Comparison of ENCODE assay signal across 1 cellular context in the genomic region with DNA sequence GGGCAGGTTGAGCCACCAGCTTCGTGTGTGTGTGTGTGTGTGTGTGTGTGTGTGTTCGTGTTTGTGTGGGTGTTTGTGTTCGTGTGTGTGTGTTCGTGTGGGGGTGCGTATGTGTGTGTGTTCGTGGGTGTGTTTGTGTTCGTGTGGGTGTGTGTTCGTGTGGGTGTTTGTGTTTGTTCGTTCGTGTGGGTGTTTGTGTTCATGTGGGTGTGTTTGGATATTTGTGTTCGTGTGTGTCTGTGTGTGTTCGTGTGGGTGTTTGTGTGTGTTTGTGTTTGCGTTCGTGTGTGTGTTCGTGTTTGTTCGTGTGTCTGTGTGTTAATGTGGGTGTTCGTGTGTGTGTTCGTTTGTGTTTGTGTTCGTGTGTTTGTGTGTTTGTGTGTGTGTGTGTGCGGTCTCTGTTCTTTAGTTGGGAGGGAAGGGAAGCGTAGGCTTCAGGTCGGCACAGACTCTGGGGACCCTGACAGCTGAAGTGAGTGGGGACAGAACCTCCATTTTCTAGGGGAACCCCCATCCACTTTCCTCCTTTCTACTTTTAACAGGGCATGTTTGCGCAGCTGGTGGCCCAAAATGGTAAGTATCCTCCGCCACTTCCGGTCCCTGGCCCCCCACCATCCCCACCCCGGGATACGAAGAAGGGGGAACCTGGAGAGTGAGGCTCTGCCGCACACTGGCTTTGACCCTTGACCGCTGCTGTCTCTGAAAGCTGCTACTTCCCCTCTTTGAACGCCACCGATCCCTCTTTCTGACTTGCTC.
TF ChIP-seq lines count a peak whose summit lies in the region.

No MANE protein-coding gene starts in this region.

TF ChIP-seq in GM12878, 131 proteins besides CTCF, POLR2A, EP300 and RAD21 (continued from another document):
- TF ChIP-seq, protein P1, sequence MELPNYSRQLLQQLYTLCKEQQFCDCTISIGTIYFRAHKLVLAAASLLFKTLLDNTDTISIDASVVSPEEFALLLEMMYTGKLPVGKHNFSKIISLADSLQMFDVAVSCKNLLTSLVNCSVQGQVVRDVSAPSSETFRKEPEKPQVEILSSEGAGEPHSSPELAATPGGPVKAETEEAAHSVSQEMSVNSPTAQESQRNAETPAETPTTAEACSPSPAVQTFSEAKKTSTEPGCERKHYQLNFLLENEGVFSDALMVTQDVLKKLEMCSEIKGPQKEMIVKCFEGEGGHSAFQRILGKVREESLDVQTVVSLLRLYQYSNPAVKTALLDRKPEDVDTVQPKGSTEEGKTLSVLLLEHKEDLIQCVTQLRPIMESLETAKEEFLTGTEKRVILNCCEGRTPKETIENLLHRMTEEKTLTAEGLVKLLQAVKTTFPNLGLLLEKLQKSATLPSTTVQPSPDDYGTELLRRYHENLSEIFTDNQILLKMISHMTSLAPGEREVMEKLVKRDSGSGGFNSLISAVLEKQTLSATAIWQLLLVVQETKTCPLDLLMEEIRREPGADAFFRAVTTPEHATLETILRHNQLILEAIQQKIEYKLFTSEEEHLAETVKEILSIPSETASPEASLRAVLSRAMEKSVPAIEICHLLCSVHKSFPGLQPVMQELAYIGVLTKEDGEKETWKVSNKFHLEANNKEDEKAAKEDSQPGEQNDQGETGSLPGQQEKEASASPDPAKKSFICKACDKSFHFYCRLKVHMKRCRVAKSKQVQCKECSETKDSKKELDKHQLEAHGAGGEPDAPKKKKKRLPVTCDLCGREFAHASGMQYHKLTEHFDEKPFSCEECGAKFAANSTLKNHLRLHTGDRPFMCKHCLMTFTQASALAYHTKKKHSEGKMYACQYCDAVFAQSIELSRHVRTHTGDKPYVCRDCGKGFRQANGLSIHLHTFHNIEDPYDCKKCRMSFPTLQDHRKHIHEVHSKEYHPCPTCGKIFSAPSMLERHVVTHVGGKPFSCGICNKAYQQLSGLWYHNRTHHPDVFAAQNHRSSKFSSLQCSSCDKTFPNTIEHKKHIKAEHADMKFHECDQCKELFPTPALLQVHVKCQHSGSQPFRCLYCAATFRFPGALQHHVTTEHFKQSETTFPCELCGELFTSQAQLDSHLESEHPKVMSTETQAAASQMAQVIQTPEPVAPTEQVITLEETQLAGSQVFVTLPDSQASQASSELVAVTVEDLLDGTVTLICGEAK (IDR thresholded peaks at IDR 0.05; ENCODE audit: borderline replicate concordance): peak; percentile 42; the same call in 1 of the 2 replicates
- TF ChIP-seq LARP7 (IDR thresholded peaks at IDR 0.05) (peak; percentile 80), BRCA1 (IDR thresholded peaks at IDR 0.05; ENCODE audit: low read depth, low read length) (no peak), PRDM15 (CRISPR knock-in tag; IDR thresholded peaks at IDR 0.05) (no peak), SIN3A (IDR thresholded peaks at IDR 0.05; ENCODE audit: low read depth, low read length) (0 out of 2 replicates have a peak, but pooled peaks have one; percentile 28), ZNF24 (IDR thresholded peaks at IDR 0.05) (no peak), POLR2AphosphoS2 (IDR thresholded peaks at IDR 0.05; ENCODE audit: low read depth, low read length) (no peak; the same call in 1 of the 2 replicates), YBX1 (IDR thresholded peaks at IDR 0.05) (peak; percentile 91; the same call in 1 of the 2 replicates), KAT2A (conservative IDR thresholded peaks at IDR 0.05; ENCODE audit: control insufficient read depth, low read depth, low read length) (no peak), MYC (IDR thresholded peaks at IDR 0.05; ENCODE audit: insufficient read depth, insufficient read length, insufficient replicate concordance, low read length, severe bottlenecking) (no peak), ZBTB4 (CRISPR knock-in tag; IDR thresholded peaks at IDR 0.05) (no peak), CBX3 (IDR thresholded peaks at IDR 0.05; ENCODE audit: borderline replicate concordance, low read depth) (no peak), NFIC (IDR thresholded peaks at IDR 0.05; ENCODE audit: low read depth, low read length) (no peak; the same call in 1 of the 2 replicates), EED (IDR thresholded peaks at IDR 0.05; ENCODE audit: low read depth) (peak; percentile 83), TARDBP (IDR thresholded peaks at IDR 0.05; ENCODE audit: borderline replicate concordance) (peak; percentile 82), ZNF207 (IDR thresholded peaks at IDR 0.05; ENCODE audit: borderline replicate concordance) (0 out of 2 replicates have a peak, but pooled peaks have one; percentile 36), JUND (IDR thresholded peaks at IDR 0.05; ENCODE audit: low read depth, low read length) (no peak), BCLAF1 (IDR thresholded peaks at IDR 0.05) (no peak), EGR1 (IDR thresholded peaks at IDR 0.05; ENCODE audit: borderline replicate concordance in 1 of 2, low read depth in 2 of 2, low read length in 2 of 2) (peak in 1 of 2 experiments; percentile 59; a peak in 1 of 3 replicates), ZBED1 (IDR thresholded peaks at IDR 0.05; ENCODE audit: borderline replicate concordance) (no peak), IKZF2 (IDR thresholded peaks at IDR 0.05) (peak; percentile 50 to 59; a peak in 3 of 4 replicates), SMARCA5 (IDR thresholded peaks at IDR 0.05) (peak; percentile 78; the same call in 1 of the 2 replicates), SUZ12 (IDR thresholded peaks at IDR 0.05; ENCODE audit: unreplicated experiment) (no peak), NRF1 (conservative IDR thresholded peaks at IDR 0.05; ENCODE audit: low read depth, low read length) (no peak), IRF4 (IDR thresholded peaks at IDR 0.05; ENCODE audit: low read depth, low read length) (peak; percentile 31; the same call in 1 of the 2 replicates), ASH2L (IDR thresholded peaks at IDR 0.05; ENCODE audit: borderline replicate concordance, low read depth) (no peak), ZBTB11 (CRISPR knock-in tag; IDR thresholded peaks at IDR 0.05) (peak; percentile 15), ATF7 (IDR thresholded peaks at IDR 0.05; ENCODE audit: low read depth) (peak; percentile 85), BHLHE40 (IDR thresholded peaks at IDR 0.05; ENCODE audit: borderline replicate concordance in 1 of 2, low read depth in 2 of 2, low read length in 1 of 2) (no peak), RB1 (IDR thresholded peaks at IDR 0.05; ENCODE audit: borderline replicate concordance) (0 out of 2 replicates have a peak, but pooled peaks have one; percentile 17), TCF3 (IDR thresholded peaks at IDR 0.05; ENCODE audit: borderline replicate concordance, insufficient read depth, low read depth, low read length) (no peak), BMI1 (IDR thresholded peaks at IDR 0.05; ENCODE audit: borderline replicate concordance) (peak; percentile 65), SMC3 (IDR thresholded peaks at IDR 0.05; ENCODE audit: borderline replicate concordance, low read length) (0 out of 2 replicates have a peak, but pooled peaks have one; percentile 7), MEF2A (IDR thresholded peaks at IDR 0.05; ENCODE audit: insufficient read depth, low read depth, low read length) (peak; percentile 43; the same call in 1 of the 2 replicates), GABPA (IDR thresholded peaks at IDR 0.05; ENCODE audit: low read depth) (peak; percentile 63; the same call in 1 of the 2 replicates)
- TF ChIP-seq, protein P2, sequence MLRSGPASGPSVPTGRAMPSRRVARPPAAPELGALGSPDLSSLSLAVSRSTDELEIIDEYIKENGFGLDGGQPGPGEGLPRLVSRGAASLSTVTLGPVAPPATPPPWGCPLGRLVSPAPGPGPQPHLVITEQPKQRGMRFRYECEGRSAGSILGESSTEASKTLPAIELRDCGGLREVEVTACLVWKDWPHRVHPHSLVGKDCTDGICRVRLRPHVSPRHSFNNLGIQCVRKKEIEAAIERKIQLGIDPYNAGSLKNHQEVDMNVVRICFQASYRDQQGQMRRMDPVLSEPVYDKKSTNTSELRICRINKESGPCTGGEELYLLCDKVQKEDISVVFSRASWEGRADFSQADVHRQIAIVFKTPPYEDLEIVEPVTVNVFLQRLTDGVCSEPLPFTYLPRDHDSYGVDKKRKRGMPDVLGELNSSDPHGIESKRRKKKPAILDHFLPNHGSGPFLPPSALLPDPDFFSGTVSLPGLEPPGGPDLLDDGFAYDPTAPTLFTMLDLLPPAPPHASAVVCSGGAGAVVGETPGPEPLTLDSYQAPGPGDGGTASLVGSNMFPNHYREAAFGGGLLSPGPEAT (IDR thresholded peaks at IDR 0.05; ENCODE audit: low read depth): peak; percentile 88
TF ChIP-seq in GM12878: peak in this region for 53.
